ENCODE assay signal across 16 cellular contexts in genomic region chr10:124559372-124560132, GRCh38.
A peak's percentile ranks its signal among the peaks of the same experiment; 100 is the strongest.
DNase-seq lines count a peak whose midpoint lies in the region; ATAC-seq and TF ChIP-seq lines count a peak whose summit lies in the region.
"Had no signal": no experiment of that assay in that cellular context is flagged by ENCODE, and none has a peak within 500 bp of the region (broad histone marks: within the 10 kb centered on the region; RNA-seq: fewer than 3 reads in every experiment).

No MANE protein-coding gene starts in this region.

- H3K4me3 ChIP-seq in RWPE2 (ENCODE audit: severe bottlenecking) = no peak overlapping the region
- no peak overlapping the region for H3K4me3 ChIP-seq in esophagus (ENCODE audit: low read depth in 1 of 2, low read length in 2 of 2)
- no peak overlapping the region for H3K4me3 ChIP-seq in mucosa of rectum (ENCODE audit: low read length in 2 of 2)
- H3K4me3 ChIP-seq in suprapubic skin = no peak overlapping the region
- H3K4me3 ChIP-seq: SJCRH30 had no signal

- H3K27ac Mint-ChIP-seq in activated CD4-positive, alpha-beta T cell treated with anti-CD3 and anti-CD28 coated beads for 36 hours = no peak overlapping the region
- H3K27ac Mint-ChIP-seq: activated CD4-positive, alpha-beta T cell treated with anti-CD3 and anti-CD28 coated beads, Interleukin-2, amount 10 ng/mL, durations not matched to agents 24 days and 14 days had no signal

- TF ChIP-seq EP300 in suprapubic skin (IDR thresholded peaks at IDR 0.05) = no peak

- 90 to 94% methylated on average over 11 of the region's 11 CpGs for WGBS in esophagus, 2 donors
- 83% methylated on average over 7 of the region's 11 CpGs for WGBS in suprapubic skin

- H3K4me1 ChIP-seq in RWPE2 (ENCODE audit: insufficient read depth, poor library complexity, severe bottlenecking) = peaks cover 3% of the 10 kb centered on the region
- peaks cover 0 to 2% of the 10 kb centered on the region in 2 donors for H3K4me1 ChIP-seq in esophagus (ENCODE audit: control insufficient read depth in 2 of 2, insufficient read depth in 2 of 2, low read length in 1 of 2)
- peaks cover 4% of the 10 kb centered on the region in 2 donors for H3K4me1 ChIP-seq in mucosa of rectum (ENCODE audit: control insufficient read depth in 2 of 2, insufficient read depth in 2 of 2, low read length in 2 of 2)
- peaks cover 22% of the 10 kb centered on the region for H3K4me1 ChIP-seq in suprapubic skin
- H3K4me1 ChIP-seq: SJCRH30 had no signal

- H3K9me3 Mint-ChIP-seq in activated CD4-positive, alpha-beta T cell treated with anti-CD3 and anti-CD28 coated beads for 36 hours (ENCODE audit: low read depth) = no peaks in the 10 kb centered on the region
- H3K9me3 Mint-ChIP-seq: activated CD4-positive, alpha-beta T cell treated with anti-CD3 and anti-CD28 coated beads, Interleukin-2, amount 10 ng/mL, durations not matched to agents 24 days and 14 days; HFFc6 had no signal

- H3K36me3 ChIP-seq in RWPE2 (ENCODE audit: low read depth) (no peaks in the 10 kb centered on the region), esophagus (ENCODE audit: control insufficient read depth in 2 of 2, insufficient read depth in 2 of 2, low read length in 1 of 2) (peaks cover 0 to 2% of the 10 kb centered on the region in 2 donors), mucosa of rectum (ENCODE audit: control insufficient read depth in 2 of 2, insufficient read depth in 2 of 2, low read length in 2 of 2) (no peaks in the 10 kb centered on the region), suprapubic skin (no peaks in the 10 kb centered on the region)
- H3K36me3 ChIP-seq: SJCRH30 had no signal

- no peak for TF ChIP-seq POLR2A in suprapubic skin (IDR thresholded peaks at IDR 0.05)

- H3K27me3 Mint-ChIP-seq in activated CD4-positive, alpha-beta T cell treated with anti-CD3 and anti-CD28 coated beads for 36 hours = no peaks in the 10 kb centered on the region

- H3K4me3 Mint-ChIP-seq in activated CD4-positive, alpha-beta T cell treated with anti-CD3 and anti-CD28 coated beads for 36 hours = no peak overlapping the region
- H3K4me3 Mint-ChIP-seq: activated CD4-positive, alpha-beta T cell treated with anti-CD3 and anti-CD28 coated beads, Interleukin-2, amount 10 ng/mL, durations not matched to agents 24 days and 14 days; activated T-cell treated with anti-CD3 and anti-CD28 coated beads, Interleukin-2, amount 50 U/mL, for 4 hours had no signal

- peaks cover 2% of the 10 kb centered on the region for H3K36me3 Mint-ChIP-seq in activated CD4-positive, alpha-beta T cell treated with anti-CD3 and anti-CD28 coated beads for 36 hours (ENCODE audit: low read depth)

- TF ChIP-seq CTCF in RWPE2 (IDR thresholded peaks at IDR 0.05; ENCODE audit: poor library complexity, severe bottlenecking) (no peak), suprapubic skin (IDR thresholded peaks at IDR 0.05) (no peak)

- POLR2A ChIA-PET in activated CD4-positive, alpha-beta T cell treated with anti-CD3 and anti-CD28 coated beads for 36 hours (lab: Charles Lee) = no interaction called here

- CTCF ChIA-PET in activated CD4-positive, alpha-beta T cell treated with anti-CD3 and anti-CD28 coated beads for 36 hours (lab: Charles Lee) = interaction anchor here (0.9 kb wide), 1 partner anchor 182 kb away, joined by 3 read pairs; no protein-coding TSS in a partner anchor

- ATAC-seq in RWPE2 (ENCODE audit: low read depth) (no peak), HG02763 (IDR thresholded peaks at IDR 0.05; ENCODE audit: unreplicated experiment) (no peak)
- no peak for ATAC-seq in activated CD4-positive, alpha-beta T cell treated with anti-CD3 and anti-CD28 coated beads for 36 hours
- ATAC-seq: activated T-cell treated with anti-CD3 and anti-CD28 coated beads, Interleukin-2, amount 50 U/mL, for 4 hours had no signal

- H3K27ac ChIP-seq in RWPE2 (ENCODE audit: poor library complexity, severe bottlenecking) (no peak overlapping the region), esophagus (ENCODE audit: low read depth in 2 of 2, low read length in 1 of 2) (peak overlapping the region; percentile 35 to 47), mucosa of rectum (ENCODE audit: low read depth in 2 of 2, low read length in 2 of 2) (peak overlapping the region; percentile 28 to 37), suprapubic skin (peak overlapping the region; percentile 59)
- H3K27ac ChIP-seq: SJCRH30 had no signal

- H3K9me3 ChIP-seq in RWPE2 (ENCODE audit: severe bottlenecking) = no peaks in the 10 kb centered on the region
- H3K9me3 ChIP-seq in esophagus (ENCODE audit: control insufficient read depth in 2 of 2, insufficient read depth in 1 of 2, low read depth in 1 of 2, low read length in 1 of 2) = no peaks in the 10 kb centered on the region
- H3K9me3 ChIP-seq in mucosa of rectum (ENCODE audit: control insufficient read depth in 2 of 2, low read length in 2 of 2) = no peaks in the 10 kb centered on the region
- H3K9me3 ChIP-seq in suprapubic skin = no peaks in the 10 kb centered on the region
- H3K9me3 ChIP-seq: SJCRH30 had no signal

- H3K4me1 Mint-ChIP-seq in activated CD4-positive, alpha-beta T cell treated with anti-CD3 and anti-CD28 coated beads for 36 hours = no peaks in the 10 kb centered on the region
- H3K4me1 Mint-ChIP-seq: activated CD4-positive, alpha-beta T cell treated with anti-CD3 and anti-CD28 coated beads, Interleukin-2, amount 10 ng/mL, durations not matched to agents 24 days and 14 days had no signal

- DNase-seq in RWPE2 (ENCODE audit: low spot score) (peak; percentile 42), suprapubic skin (ENCODE audit: low spot score in 2 of 2) (peak in 1 of 2 donors; percentile 50), NCI-H69 (lab: John Stamatoyannopoulos, UW) (no peak), AG08396 (ENCODE audit: low spot score) (no peak)
- no peak for DNase-seq in activated CD4-positive, alpha-beta T cell treated with anti-CD3 and anti-CD28 coated beads for 36 hours
- DNase-seq: activated CD4-positive, alpha-beta T cell treated with anti-CD3 and anti-CD28 coated beads, Interleukin-2, amount 10 ng/mL, durations not matched to agents 24 days and 14 days; activated T-cell treated with anti-CD3 and anti-CD28 coated beads, Interleukin-2, amount 50 U/mL, for 4 hours; Calu3; KBM-7; NCI-H1417 treated with DMSO at 0.1 percent for 48 hours; NCI-H345; SJCRH30 had no signal

- H3K9ac ChIP-seq in mucosa of rectum (ENCODE audit: low read depth in 1 of 2, low read length in 2 of 2) = no peak overlapping the region

- intact Hi-C loops in activated CD4-positive, alpha-beta T cell treated with anti-CD3 and anti-CD28 coated beads for 36 hours (cut with DNase I, micrococcal nuclease) = no loop called here

- H3K27me3 ChIP-seq in RWPE2 (ENCODE audit: insufficient read depth, poor library complexity, severe bottlenecking) (no peaks in the 10 kb centered on the region), esophagus (ENCODE audit: control insufficient read depth in 1 of 2, insufficient read depth in 2 of 2, low read length in 2 of 2) (no peaks in the 10 kb centered on the region), mucosa of rectum (ENCODE audit: control insufficient read depth in 2 of 2, insufficient read depth in 2 of 2, low read length in 2 of 2) (no peaks in the 10 kb centered on the region), suprapubic skin (no peaks in the 10 kb centered on the region)
- H3K27me3 ChIP-seq: SJCRH30 had no signal
